ENCODE assay signal across 10 cellular contexts in genomic region chr7:152176797-152177196, GRCh38.
DNase-seq lines count a peak whose midpoint lies in the region; ATAC-seq and TF ChIP-seq lines count a peak whose summit lies in the region.
"Had no signal": no experiment of that assay in that cellular context is flagged by ENCODE, and none has a peak within 500 bp of the region (broad histone marks: within the 10 kb centered on the region; RNA-seq: fewer than 3 reads in every experiment).

No MANE protein-coding gene starts in this region.

- H3K4me3 Mint-ChIP-seq in memory B cell = no peak overlapping the region

- H3K9ac ChIP-seq in SK-N-SH = no peak overlapping the region

- peaks cover 64 to 80% of the 10 kb centered on the region in 2 experiments for H3K36me3 ChIP-seq in SK-N-SH (replicated peaks in 1 of 2; ENCODE audit: control insufficient read depth in 1 of 2, insufficient read depth in 2 of 2, low read length in 1 of 2)

- H3K4me2 ChIP-seq in SK-N-SH = no peak overlapping the region

- no peaks in the 10 kb centered on the region for H3K27me3 ChIP-seq in SK-N-SH (ENCODE audit: insufficient read depth)
- H3K27me3 ChIP-seq: tibial artery had no signal

- no peaks in the 10 kb centered on the region for H3K9me3 Mint-ChIP-seq in memory B cell

- peak; percentile 78 for ATAC-seq in GM18870 (IDR thresholded peaks at IDR 0.05; ENCODE audit: unreplicated experiment)
- peak; percentile 79 for ATAC-seq in GM21619 (IDR thresholded peaks at IDR 0.05; ENCODE audit: unreplicated experiment)
- peak; percentile 69 for ATAC-seq in HG03354 (IDR thresholded peaks at IDR 0.05; ENCODE audit: poor library complexity, severe bottlenecking, unreplicated experiment)
- peak; percentile 97 for ATAC-seq in memory B cell (ENCODE audit: low read depth)

- peak overlapping the region; percentile 89 for H3K27ac Mint-ChIP-seq in memory B cell

- no peaks in the 10 kb centered on the region for H3K9me3 ChIP-seq in SK-N-SH
- H3K9me3 ChIP-seq: tibial artery had no signal

- WGBS in SK-N-SH (ENCODE audit: low lambda C conversion rate) = 95% methylated on average over 2 of the region's 2 CpGs

- in situ Hi-C loops in G401 (cut with HindIII; ENCODE audit: low sequenced_read_pairs) = no loop called here

- no peaks in the 10 kb centered on the region for H3K27me3 Mint-ChIP-seq in memory B cell

- peaks cover 17% of the 10 kb centered on the region for H3K4me1 Mint-ChIP-seq in memory B cell

- no peaks in the 10 kb centered on the region for H4K20me1 ChIP-seq in SK-N-SH (ENCODE audit: insufficient read depth)

- no peaks in the 10 kb centered on the region for H3K9me2 ChIP-seq in SK-N-SH

- no peak overlapping the region for H2AFZ ChIP-seq in SK-N-SH (ENCODE audit: low read depth)

- peaks cover 25% of the 10 kb centered on the region for H3F3A ChIP-seq in SK-N-SH (replicated peaks; ENCODE audit: insufficient read depth)

- POLR2A ChIA-PET in SK-N-SH (lab: Yijun Ruan, JAX) = no interaction called here

- no peak overlapping the region for H3K4me3 ChIP-seq in SK-N-SH (ENCODE audit: low read depth in 2 of 2, low read length in 1 of 2)
- H3K4me3 ChIP-seq: tibial artery had no signal

- H3K27ac ChIP-seq in SK-N-SH (ENCODE audit: low read depth in 2 of 2, low read length in 1 of 2) = no peak overlapping the region
- H3K27ac ChIP-seq: tibial artery had no signal

- H3K79me2 ChIP-seq in SK-N-SH (ENCODE audit: insufficient read depth) = no peaks in the 10 kb centered on the region

- no peak for TF ChIP-seq RAD21 in SK-N-SH (IDR thresholded peaks at IDR 0.05; ENCODE audit: low read length)

- peaks cover 39% of the 10 kb centered on the region for H3K36me3 Mint-ChIP-seq in memory B cell

- TF ChIP-seq CTCF in SK-N-SH (IDR thresholded peaks at IDR 0.05) = no peak

- CTCF ChIA-PET in SK-N-SH (lab: Yijun Ruan, JAX) = interaction anchor here (1.3 kb wide), 1 partner anchor 30 kb away, joined by 4 read pairs; no protein-coding TSS in a partner anchor

- no peak for TF ChIP-seq EP300 in SK-N-SH (IDR thresholded peaks at IDR 0.05; ENCODE audit: borderline replicate concordance in 1 of 2, low read depth in 1 of 2, low read length in 1 of 2)

- DNase-seq in memory B cell (ENCODE audit: low spot score in 2 of 2) (peak in 1 of 2 donors; percentile 30), NOMO-1 treated with DMSO at 0.1 percent for 48 hours (lab: John Stamatoyannopoulos, UW; ENCODE audit: unreplicated experiment) (no peak), G401 (ENCODE audit: low spot score) (no peak), SK-N-SH (no peak)
- DNase-seq: NCI-H1105, T-helper 1 cell, tibial artery had no signal

- peaks cover 0 to 20% of the 10 kb centered on the region in 2 experiments; a peak in 2 of 4 replicates for H3K4me1 ChIP-seq in SK-N-SH (ENCODE audit: control insufficient read depth in 1 of 2, insufficient read depth in 2 of 2, low read depth in 1 of 2, low read length in 1 of 2)
- H3K4me1 ChIP-seq: tibial artery had no signal

TF ChIP-seq in SK-N-SH, 30 proteins besides CTCF, POLR2A, EP300 and RAD21:
- TF ChIP-seq SIN3A (IDR thresholded peaks at IDR 0.05; ENCODE audit: borderline replicate concordance, low read depth, low read length) (no peak), MAX (IDR thresholded peaks at IDR 0.05; ENCODE audit: low read depth) (no peak), GABPA (IDR thresholded peaks at IDR 0.05; ENCODE audit: low read depth) (no peak)
